10 cellular contexts compared by ENCODE assay signal in the genomic region with DNA sequence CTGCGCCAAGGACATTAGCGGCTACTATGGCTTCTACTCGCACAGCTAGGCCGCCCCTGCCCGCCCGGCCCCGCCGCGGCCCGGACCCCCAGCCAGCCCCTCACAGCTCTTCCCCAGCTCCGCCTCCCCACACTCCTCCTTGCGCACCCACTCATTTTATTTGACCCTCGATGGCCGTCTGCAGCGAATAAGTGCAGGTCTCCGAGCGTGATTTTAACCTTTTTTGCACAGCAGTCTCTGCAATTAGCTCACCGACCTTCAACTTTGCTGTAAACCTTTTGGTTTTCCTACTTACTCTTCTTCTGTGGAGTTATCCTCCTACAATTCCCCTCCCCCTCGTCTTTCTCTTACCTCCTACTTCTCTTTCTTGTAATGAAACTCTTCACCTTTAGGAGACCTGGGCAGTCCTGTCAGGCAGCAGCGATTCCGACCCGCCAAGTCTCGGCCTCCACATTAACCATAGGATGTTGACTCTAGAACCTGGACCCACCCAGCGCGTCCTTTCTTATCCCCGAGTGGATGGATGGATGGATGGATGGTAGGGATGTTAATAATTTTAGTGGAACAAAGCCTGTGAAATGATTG. TPM values are rescaled to one million over a fixed set of nuclear protein-coding genes. Genes with fewer than 3 reads are reported as not detected.
DNase-seq lines count a peak whose midpoint lies in the region; ATAC-seq and TF ChIP-seq lines count a peak whose summit lies in the region.
"Had no signal": no experiment of that assay in that cellular context is flagged by ENCODE, and none has a peak within 500 bp of the region (broad histone marks: within the 10 kb centered on the region; RNA-seq: fewer than 3 reads in every experiment).

No MANE protein-coding gene starts in this region.

- peaks cover 27% of the 10 kb centered on the region for H3K4me1 Mint-ChIP-seq in T-helper 2 cell treated with Interferon-gamma antibody and Interleukin-4, amounts not matched to agents 5 μg/mL and 100 μg/mL, for 36 hours (ENCODE audit: low read depth)
- peaks cover 25% of the 10 kb centered on the region for H3K4me1 Mint-ChIP-seq in activated naive CD8-positive, alpha-beta T cell treated with anti-CD3 and anti-CD28 coated beads for 36 hours

- no peaks in the 10 kb centered on the region for H3K36me3 ChIP-seq in spleen

- intact Hi-C loops in spleen (cut with DNase I; ENCODE audit: low total_unique reads), result no loop called here

- H3K9me3 ChIP-seq in iPS-18c (ENCODE audit: control insufficient read depth, insufficient read depth, low read length) (no peaks in the 10 kb centered on the region), spleen (no peaks in the 10 kb centered on the region)
- H3K9me3 ChIP-seq: A549, body of pancreas had no signal

- DNase-seq in T-helper 2 cell treated with Interferon-gamma antibody and Interleukin-4, amounts not matched to agents 5 μg/mL and 100 μg/mL, for 36 hours (ENCODE audit: low spot score), result no peak
- DNase-seq in T-helper 2 cell, result no peak
- no peak for DNase-seq in activated naive CD8-positive, alpha-beta T cell treated with anti-CD3 and anti-CD28 coated beads for 36 hours
- DNase-seq in spleen, result no peak
- DNase-seq in AG08396 (ENCODE audit: low spot score), result no peak
- DNase-seq in effector CD4-positive, alpha-beta T cell, result no peak
- DNase-seq: body of pancreas had no signal

- no peak for ATAC-seq in HG02678 (IDR thresholded peaks at IDR 0.05; ENCODE audit: unreplicated experiment)
- ATAC-seq: A549 had no signal

- no peak overlapping the region for H3K27ac ChIP-seq in spleen
- H3K27ac ChIP-seq: A549, body of pancreas had no signal

- H3K4me1 ChIP-seq in spleen, result peaks cover 0 to 55% (median 30%) of the 10 kb centered on the region in 6 donors
- H3K4me1 ChIP-seq: A549 had no signal

- H3K4me3 ChIP-seq in iPS-18c (ENCODE audit: insufficient read depth, low read depth, low read length) (peak overlapping the region; percentile 53), spleen (peak overlapping the region in 7 of 8 donors; percentile 19 to 65 (median 29))
- H3K4me3 ChIP-seq: A549, body of pancreas had no signal

- peaks cover 17 to 100% (median 99%) of the 10 kb centered on the region in 7 donors for H3K27me3 ChIP-seq in spleen (replicated peaks in 1 of 7)

- peaks cover 88% of the 10 kb centered on the region for H3K27me3 Mint-ChIP-seq in T-helper 2 cell treated with Interferon-gamma antibody and Interleukin-4, amounts not matched to agents 5 μg/mL and 100 μg/mL, for 36 hours (ENCODE audit: low read depth)
- H3K27me3 Mint-ChIP-seq in activated naive CD8-positive, alpha-beta T cell treated with anti-CD3 and anti-CD28 coated beads for 36 hours, result peaks cover 97% of the 10 kb centered on the region

- TF ChIP-seq CTCF in spleen (IDR thresholded peaks at IDR 0.05 in 8 of 11, conservative IDR thresholded peaks at IDR 0.05 in 3 of 11), result no peak

- no peak for TF ChIP-seq POLR2A in spleen (IDR thresholded peaks at IDR 0.05)

- peak overlapping the region; percentile 77 for H3K4me3 Mint-ChIP-seq in T-helper 2 cell treated with Interferon-gamma antibody and Interleukin-4, amounts not matched to agents 5 μg/mL and 100 μg/mL, for 36 hours
- H3K4me3 Mint-ChIP-seq in activated naive CD8-positive, alpha-beta T cell treated with anti-CD3 and anti-CD28 coated beads for 36 hours, result peak overlapping the region; percentile 71

- H3K27ac Mint-ChIP-seq in T-helper 2 cell treated with Interferon-gamma antibody and Interleukin-4, amounts not matched to agents 5 μg/mL and 100 μg/mL, for 36 hours, result peak overlapping the region; percentile 82
- H3K27ac Mint-ChIP-seq in activated naive CD8-positive, alpha-beta T cell treated with anti-CD3 and anti-CD28 coated beads for 36 hours, result no peak overlapping the region

- H3K9me3 Mint-ChIP-seq in T-helper 2 cell treated with Interferon-gamma antibody and Interleukin-4, amounts not matched to agents 5 μg/mL and 100 μg/mL, for 36 hours, result no peaks in the 10 kb centered on the region
- peaks cover 2% of the 10 kb centered on the region for H3K9me3 Mint-ChIP-seq in activated naive CD8-positive, alpha-beta T cell treated with anti-CD3 and anti-CD28 coated beads for 36 hours

- peaks cover 9% of the 10 kb centered on the region for H3K36me3 Mint-ChIP-seq in T-helper 2 cell treated with Interferon-gamma antibody and Interleukin-4, amounts not matched to agents 5 μg/mL and 100 μg/mL, for 36 hours (ENCODE audit: low read depth)
- H3K36me3 Mint-ChIP-seq in activated naive CD8-positive, alpha-beta T cell treated with anti-CD3 and anti-CD28 coated beads for 36 hours, result peaks cover 6% of the 10 kb centered on the region

- WGBS in spleen, 5 donors, result 8 to 10% (median 9%) methylated on average over 24 to 26 of the region's 26 CpGs

RNA-seq across cellular contexts. Expression of gene TBR1, which starts 8.2 kb away (rescaled TPM):
- not detected for total RNA-seq in activated naive CD8-positive, alpha-beta T cell treated with anti-CD3 and anti-CD28 coated beads for 36 hours
- under 1 TPM in 1 of 7 donors, not detected in 6; 0.17 TPM for total RNA-seq in spleen
- under 1 TPM in 1 of 3 donors, not detected in 2; 0.03 TPM for polyA plus RNA-seq in spleen
- total RNA-seq: body of pancreas had no signal
